ENCODE assay signal across 1 cellular context in the genomic region with DNA sequence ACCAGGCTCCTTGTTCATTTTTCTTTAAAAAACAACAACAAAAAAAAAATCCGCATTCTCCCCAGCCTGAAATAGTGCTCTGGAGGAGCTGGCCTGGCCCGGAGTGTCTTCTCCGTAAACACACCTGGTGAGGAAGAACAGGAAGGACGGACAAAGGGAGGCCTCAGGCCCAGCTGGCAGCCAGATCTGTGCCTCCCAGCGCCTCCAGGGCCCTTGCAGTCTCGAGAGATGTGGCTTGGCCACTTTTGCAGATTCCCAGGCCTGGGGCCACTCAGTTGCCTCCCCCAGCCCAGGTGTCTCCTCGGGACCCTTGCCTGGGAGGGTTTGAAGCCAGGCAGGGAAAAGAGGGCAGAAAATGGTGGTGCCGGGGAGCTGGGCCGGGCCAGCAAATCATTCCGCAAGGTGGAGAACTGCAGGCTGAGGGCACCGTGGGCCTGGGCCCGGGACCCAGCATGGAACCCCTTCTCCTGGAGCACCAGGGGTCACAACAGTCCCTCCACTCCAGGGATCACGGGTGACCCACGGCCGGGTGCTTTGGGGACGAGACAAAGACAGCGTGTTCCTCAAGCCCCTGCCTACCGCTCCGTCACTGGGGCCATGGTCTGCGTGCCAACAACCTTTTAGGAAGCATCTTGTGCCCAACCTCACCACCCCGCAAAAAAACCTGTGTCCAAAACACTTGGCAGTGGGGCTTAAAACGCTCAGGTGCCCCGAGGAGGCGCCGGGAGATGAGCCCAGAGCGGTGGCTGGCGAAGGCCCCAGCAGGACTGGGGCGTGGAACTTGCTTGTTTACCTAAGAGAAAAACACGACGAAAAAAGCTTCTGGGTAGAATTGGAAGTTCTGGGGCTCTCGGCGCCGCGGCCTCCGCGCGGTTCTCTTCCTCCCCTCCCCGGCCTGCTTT.
TF ChIP-seq lines count a peak whose summit lies in the region.

No MANE protein-coding gene starts in this region.

TF ChIP-seq in H1, 55 proteins besides CTCF, POLR2A, EP300 and RAD21:
- TF ChIP-seq CHD2 (IDR thresholded peaks at IDR 0.05; ENCODE audit: low read length) (peak; percentile 77), JUND (IDR thresholded peaks at IDR 0.05; ENCODE audit: low read length) (no peak), TAF1 (IDR thresholded peaks at IDR 0.05; ENCODE audit: low read depth, low read length) (peak; percentile 34; the same call in 1 of the 2 replicates)
